Comparison of ENCODE assay signal across 17 cellular contexts in genomic region chr14:105979446-105979845, GRCh38.
DNase-seq lines count a peak whose midpoint lies in the region; ATAC-seq and TF ChIP-seq lines count a peak whose summit lies in the region.
"Had no signal": no experiment of that assay in that cellular context is flagged by ENCODE, and none has a peak within 500 bp of the region (broad histone marks: within the 10 kb centered on the region; RNA-seq: fewer than 3 reads in every experiment).

No MANE protein-coding gene starts in this region.

- no peaks in the 10 kb centered on the region for H3K4me1 ChIP-seq in upper lobe of right lung
- no peaks in the 10 kb centered on the region for H3K4me1 ChIP-seq in gastrocnemius medialis

- in situ Hi-C loops in gastrocnemius medialis (cut with MboI; ENCODE audit: low sequenced_read_pairs in 4 of 4), result no loop called here

- H3K27ac ChIP-seq in upper lobe of right lung, result no peak overlapping the region
- no peak overlapping the region for H3K27ac ChIP-seq in gastrocnemius medialis
- H3K27ac ChIP-seq: SK-N-MC had no signal

- peak; percentile 80 for DNase-seq in DMS 273 treated with DMSO at 0.1 percent for 48 hours (lab: John Stamatoyannopoulos, UW)
- peak; percentile 45 for DNase-seq in ELR (ENCODE audit: low read depth)
- peak; percentile 87 for DNase-seq in NCI-H2171 (lab: John Stamatoyannopoulos, UW)
- DNase-seq in left colon, result no peak
- DNase-seq in NOMO-1 treated with DMSO at 0.1 percent for 48 hours (lab: John Stamatoyannopoulos, UW; ENCODE audit: unreplicated experiment), result no peak
- DNase-seq in upper lobe of right lung, result no peak
- no peak for DNase-seq in gastrocnemius medialis
- DNase-seq: COR-L47; DMS53; KBM-7; NCI-H1436; NCI-H2029 treated with DMSO at 0.1 percent for 48 hours; NCI-H526; NK-92 treated with Interleukin-12 subunit alpha and Interleukin-12 subunit beta, amount 100 ng/mL, for 24 hours; SHP77 had no signal

- intact Hi-C loops in left colon (cut with DNase I, micrococcal nuclease) (no loop called here), upper lobe of right lung (cut with DNase I) (no loop called here), gastrocnemius medialis (cut with DNase I; ENCODE audit: low total_unique reads) (no loop called here)

- H3K4me3 ChIP-seq in upper lobe of right lung (no peak overlapping the region), gastrocnemius medialis (no peak overlapping the region)
- H3K4me3 ChIP-seq: SK-N-MC had no signal

- no peaks in the 10 kb centered on the region for H3K9me3 ChIP-seq in upper lobe of right lung
- no peaks in the 10 kb centered on the region for H3K9me3 ChIP-seq in gastrocnemius medialis

- TF ChIP-seq POLR2A in gastrocnemius medialis (IDR thresholded peaks at IDR 0.05), result no peak

- H3K27me3 ChIP-seq in upper lobe of right lung (no peaks in the 10 kb centered on the region), gastrocnemius medialis (no peaks in the 10 kb centered on the region)

- TF ChIP-seq CTCF in upper lobe of right lung (IDR thresholded peaks at IDR 0.05) (no peak), gastrocnemius medialis (IDR thresholded peaks at IDR 0.05 in 4 of 5, conservative IDR thresholded peaks at IDR 0.05 in 1 of 5) (no peak)

- no peaks in the 10 kb centered on the region for H3K36me3 ChIP-seq in upper lobe of right lung
- H3K36me3 ChIP-seq in gastrocnemius medialis, result no peaks in the 10 kb centered on the region

- ATAC-seq in left colon (peak; percentile 54), upper lobe of right lung (no peak), gastrocnemius medialis (no peak)
- ATAC-seq: HepG2 had no signal

Comparison
In these comparisons a context has a peak if more than half of its experiments do, and no peak if none do; other contexts are left out.
1. DNase-seq: peak in DMS 273 treated with DMSO at 0.1 percent for 48 hours (single experiment), ELR (single experiment) and NCI-H2171 (single experiment); none in left colon (0 of 2), NOMO-1 treated with DMSO at 0.1 percent for 48 hours (single experiment), upper lobe of right lung (single experiment) and gastrocnemius medialis (0 of 2).